Comparison of ENCODE assay signal across 7 cellular contexts in genomic region chr13:113364371-113364932, GRCh38. TPM values are rescaled to one million over a fixed set of nuclear protein-coding genes. Genes with fewer than 3 reads are reported as not detected.
A peak's percentile ranks its signal among the peaks of the same experiment; 100 is the strongest.
DNase-seq lines count a peak whose midpoint lies in the region; ATAC-seq, FAIRE-seq and TF ChIP-seq lines count a peak whose summit lies in the region.

No MANE protein-coding gene starts in this region.

- peaks cover 1% of the 10 kb centered on the region for H3K36me3 ChIP-seq in bronchial epithelial cell (ENCODE audit: control insufficient read depth, insufficient read depth, low read length)
- H3K36me3 ChIP-seq in transverse colon = no peaks in the 10 kb centered on the region

- DNase-seq in bronchial epithelial cell (ENCODE audit: low read depth) (no peak), mesenteric fat pad (ENCODE audit: low spot score) (peak; percentile 87), transverse colon (peak; percentile 17)

- H3K9me3 ChIP-seq in transverse colon = no peaks in the 10 kb centered on the region

- H3K27me3 ChIP-seq in bronchial epithelial cell (ENCODE audit: control insufficient read depth, insufficient read depth, low read length) (no peaks in the 10 kb centered on the region), transverse colon (peaks cover 10% of the 10 kb centered on the region)

- no peak for FAIRE-seq in bronchial epithelial cell (lab: Jason Lieb, UNC)

- intact Hi-C loops in transverse colon (cut with DNase I; ENCODE audit: low total_unique reads) = no loop called here

- in situ Hi-C loops in transverse colon (cut with MboI; ENCODE audit: low pct_ligation_motif_present in 1 of 4, low pct_unique_long_range_greater_than_20kb in 1 of 4, low sequenced_read_pairs in 3 of 4) = no loop called here

- peak overlapping the region; percentile 73 to 87 (median 83) for H3K27ac ChIP-seq in transverse colon

- H3K4me3 ChIP-seq in bronchial epithelial cell (ENCODE audit: low read depth, low read length) (peak overlapping the region; percentile 21), transverse colon (peak overlapping the region; percentile 38 to 59 (median 44))

- ATAC-seq in GM18517 (IDR thresholded peaks at IDR 0.05; ENCODE audit: unreplicated experiment) (no peak), GM19455 (IDR thresholded peaks at IDR 0.05; ENCODE audit: unreplicated experiment) (no peak), GM19324 (IDR thresholded peaks at IDR 0.05; ENCODE audit: low FRiP score, unreplicated experiment) (no peak)

- TF ChIP-seq RAD21 in Ishikawa (IDR thresholded peaks at IDR 0.05; ENCODE audit: low read depth) = no peak

- TF ChIP-seq CTCF in bronchial epithelial cell (IDR thresholded peaks at IDR 0.05; ENCODE audit: insufficient read depth, low read length, severe bottlenecking) = no peak
- TF ChIP-seq CTCF in transverse colon (IDR thresholded peaks at IDR 0.05) = no peak

- TF ChIP-seq POLR2A in transverse colon (IDR thresholded peaks at IDR 0.05) = no peak

- H3K4me1 ChIP-seq in transverse colon = peaks cover 0 to 33% (median 12%) of the 10 kb centered on the region in 4 donors

- TF ChIP-seq EP300 in Ishikawa (IDR thresholded peaks at IDR 0.05; ENCODE audit: borderline replicate concordance) = no peak
- TF ChIP-seq EP300 in transverse colon (IDR thresholded peaks at IDR 0.05; ENCODE audit: low read depth) = no peak

- 4 to 18% methylated on average over 7 to 34 of the region's 41 CpGs for WGBS in transverse colon (ENCODE audit: low coverage in 1 of 2), 2 donors

TF ChIP-seq in Ishikawa, 13 proteins besides CTCF, POLR2A, EP300 and RAD21:
- TF ChIP-seq NFIC (IDR thresholded peaks at IDR 0.05) = no peak
- peak; percentile 31; the same call in 1 of the 2 replicates for TF ChIP-seq ZBTB7A (IDR thresholded peaks at IDR 0.05; ENCODE audit: low read depth)
- TF ChIP-seq REST (IDR thresholded peaks at IDR 0.05; ENCODE audit: low read depth) = no peak
- no peak for TF ChIP-seq MAX (IDR thresholded peaks at IDR 0.05)
- no peak for TF ChIP-seq CEBPB (IDR thresholded peaks at IDR 0.05)
- TF ChIP-seq EGR1 (IDR thresholded peaks at IDR 0.05) = no peak
- TF ChIP-seq FOXM1 (IDR thresholded peaks at IDR 0.05; ENCODE audit: borderline replicate concordance, low read depth) = no peak

RNA-seq across cellular contexts. Expression of gene GRTP1, which starts 0.5 kb away (rescaled TPM):
- 7.6 and 9.3 TPM in 2 replicates for total RNA-seq in bronchial epithelial cell
- total RNA-seq in mesenteric fat pad = 3.1 TPM
- 100 to 1,000 TPM in 2 of 4 donors, 10 to 100 TPM in 2; 56.0 to 193 (median 93.5) TPM for total RNA-seq in transverse colon
